Comparison of ENCODE assay signal across 16 cellular contexts in the genomic region with DNA sequence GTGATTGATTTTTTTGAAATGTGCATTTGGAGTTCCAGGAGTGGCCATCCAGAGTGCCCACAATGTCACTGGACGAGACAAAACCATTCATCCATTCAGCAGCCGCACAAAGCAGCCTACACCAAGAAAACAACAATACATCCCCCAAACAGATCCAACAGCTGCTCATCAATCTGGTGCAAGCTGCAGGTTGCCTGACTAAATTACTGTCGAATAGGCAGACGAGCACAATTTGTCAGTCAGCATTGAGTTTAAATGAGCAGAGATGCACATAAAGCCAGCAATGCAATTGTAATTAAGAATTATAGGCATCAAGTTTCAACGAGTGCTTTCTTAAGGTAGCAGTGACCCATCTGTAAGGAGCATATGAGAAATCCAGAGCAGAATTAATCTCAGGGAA. TPM values are rescaled to one million over a fixed set of nuclear protein-coding genes. Genes with fewer than 3 reads are reported as not detected.
"Had no signal": no experiment of that assay in that cellular context is flagged by ENCODE, and none has a peak within 500 bp of the region (broad histone marks: within the 10 kb centered on the region; RNA-seq: fewer than 3 reads in every experiment).

No MANE protein-coding gene starts in this region.

- H3K9me3 Mint-ChIP-seq: activated naive CD8-positive, alpha-beta T cell treated with anti-CD3 and anti-CD28 coated beads for 36 hours; activated T-helper 1 cell treated with anti-CD3 and anti-CD28 coated beads, Interleukin-12 subunit alpha, Interleukin-12 subunit beta, Interleukin-2, Interleukin-4 antibody, amounts not matched to agents 30 ng/mL and 10 ng/mL and 1 ng/mL, durations not matched to agents 14 hours and 24 hours and 36 hours; stimulated activated naive CD8-positive, alpha-beta T cell treated with anti-CD3 and anti-CD28 coated beads, Interleukin-15, Interleukin-2, amounts not matched to agents 100 ng/mL and 50 ng/mL, for 24 hours had no signal

- H3K36me3 ChIP-seq: gastroesophageal sphincter, pancreas had no signal

- H3K27ac Mint-ChIP-seq: activated naive CD8-positive, alpha-beta T cell treated with anti-CD3 and anti-CD28 coated beads for 36 hours; activated T-helper 1 cell treated with anti-CD3 and anti-CD28 coated beads, Interleukin-12 subunit alpha, Interleukin-12 subunit beta, Interleukin-2, Interleukin-4 antibody, amounts not matched to agents 30 ng/mL and 10 ng/mL and 1 ng/mL, durations not matched to agents 14 hours and 24 hours and 36 hours; stimulated activated naive CD8-positive, alpha-beta T cell treated with anti-CD3 and anti-CD28 coated beads, Interleukin-15, Interleukin-2, amounts not matched to agents 100 ng/mL and 50 ng/mL, for 24 hours; type B pancreatic cell had no signal

- H3K27me3 Mint-ChIP-seq: activated naive CD8-positive, alpha-beta T cell treated with anti-CD3 and anti-CD28 coated beads for 36 hours; stimulated activated naive CD8-positive, alpha-beta T cell treated with anti-CD3 and anti-CD28 coated beads, Interleukin-15, Interleukin-2, amounts not matched to agents 100 ng/mL and 50 ng/mL, for 24 hours; type B pancreatic cell had no signal

- DNase-seq: activated naive CD8-positive, alpha-beta T cell treated with anti-CD3 and anti-CD28 coated beads for 36 hours; amygdala; body of pancreas; central memory CD4-positive, alpha-beta T cell; erythroblast; islet precursor cell; midbrain; pancreas; T-helper 9 cell had no signal

- H3K4me1 ChIP-seq: body of pancreas, gastroesophageal sphincter, pancreas had no signal

- H3K4me3 Mint-ChIP-seq: activated naive CD8-positive, alpha-beta T cell treated with anti-CD3 and anti-CD28 coated beads for 36 hours; activated T-helper 1 cell treated with anti-CD3 and anti-CD28 coated beads, Interleukin-12 subunit alpha, Interleukin-12 subunit beta, Interleukin-2, Interleukin-4 antibody, amounts not matched to agents 30 ng/mL and 10 ng/mL and 1 ng/mL, durations not matched to agents 14 hours and 24 hours and 36 hours; stimulated activated naive CD8-positive, alpha-beta T cell treated with anti-CD3 and anti-CD28 coated beads, Interleukin-15, Interleukin-2, amounts not matched to agents 100 ng/mL and 50 ng/mL, for 24 hours; type B pancreatic cell had no signal

- H3K9me3 ChIP-seq: body of pancreas, gastroesophageal sphincter, pancreas had no signal

- H3K4me3 ChIP-seq: body of pancreas, gastroesophageal sphincter, pancreas had no signal

- H3K27ac ChIP-seq: body of pancreas, gastroesophageal sphincter, pancreas had no signal

- H3K4me1 Mint-ChIP-seq: activated naive CD8-positive, alpha-beta T cell treated with anti-CD3 and anti-CD28 coated beads for 36 hours had no signal

- H3K27me3 ChIP-seq: body of pancreas, gastroesophageal sphincter, pancreas had no signal

- H3K36me3 Mint-ChIP-seq: activated naive CD8-positive, alpha-beta T cell treated with anti-CD3 and anti-CD28 coated beads for 36 hours; type B pancreatic cell had no signal

RNA-seq across cellular contexts. Expression of gene HRH4, which starts 42.7 kb away (rescaled TPM):
- total RNA-seq: activated CD8-positive, alpha-beta memory T cell treated with anti-CD3 and anti-CD28 coated beads for 36 hours; activated naive CD8-positive, alpha-beta T cell treated with anti-CD3 and anti-CD28 coated beads for 36 hours; body of pancreas; lung microvascular endothelial cell; temporal lobe had no signal
